In the genomic region with DNA sequence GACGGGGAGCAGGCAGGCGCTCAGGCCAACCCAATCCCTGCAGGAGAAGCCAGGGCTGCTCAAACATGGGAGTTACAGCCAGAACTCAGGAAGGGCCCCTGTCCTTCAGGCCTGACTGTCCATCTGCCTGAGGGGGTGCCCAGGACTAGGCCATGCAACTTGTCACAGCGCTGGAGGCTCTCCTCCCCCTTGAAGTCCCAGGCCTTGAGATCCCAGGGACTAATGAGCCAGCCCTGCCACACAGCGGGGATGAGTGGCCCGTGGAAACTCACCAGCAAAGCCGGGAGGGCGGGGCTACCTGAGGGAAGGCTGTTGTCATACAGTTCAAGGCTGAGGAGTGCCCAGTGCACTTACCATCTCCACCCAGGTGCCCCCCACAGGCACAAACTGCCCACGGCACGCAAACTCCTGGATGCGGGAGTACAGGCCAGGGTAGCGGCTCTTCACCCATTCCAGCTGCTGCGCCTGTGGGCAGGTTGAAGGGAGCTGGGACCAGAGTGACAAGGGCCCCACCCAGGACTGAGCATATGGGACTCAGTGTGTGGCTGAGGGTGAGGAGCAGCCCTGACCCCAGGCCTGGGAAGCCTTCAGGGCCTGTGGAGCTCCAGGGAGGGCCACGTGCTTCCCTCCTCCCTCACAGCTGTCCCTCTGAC, we compare ENCODE assay signal across 22 cellular contexts.
"Had no signal": no experiment of that assay in that cellular context is flagged by ENCODE, and none has a peak within 500 bp of the region (broad histone marks: within the 10 kb centered on the region; RNA-seq: fewer than 3 reads in every experiment).

No MANE protein-coding gene starts in this region.

- ATAC-seq: gastrocnemius medialis, lower lobe of right lung had no signal

- H3K9me3 Mint-ChIP-seq: nephron progenitor cell had no signal

- FAIRE-seq: astrocyte, endometrium had no signal

- H3K27ac ChIP-seq: breast epithelium, coronary artery, gastrocnemius medialis, lower lobe of right lung, thyroid gland, WERI-Rb-1 had no signal

- H3K4me3 Mint-ChIP-seq: nephron progenitor cell had no signal

- H3K4me1 Mint-ChIP-seq: nephron progenitor cell had no signal

- DNase-seq: activated CD4-positive, alpha-beta T cell treated with anti-CD3 and anti-CD28 coated beads for 1 hour; activated CD4-positive, alpha-beta T cell treated with anti-CD3 and anti-CD28 coated beads, Interleukin-2, amount 50 U/mL, for 4 hours; activated effector memory CD4-positive, alpha-beta T cell treated with anti-CD3 and anti-CD28 coated beads, Interleukin-2, amount 50 U/mL, for 16 hours; activated naive CD4-positive, alpha-beta T cell treated with anti-CD3 and anti-CD28 coated beads, Interleukin-2, amount 50 U/mL, for 16 hours; activated T-cell treated with anti-CD3 and anti-CD28 coated beads, Interleukin-2, amount 50 U/mL, for 48 hours; gastrocnemius medialis; left cardiac atrium; lower lobe of right lung; midbrain; nephron progenitor cell; occipital lobe; retina; stimulated activated CD4-positive, alpha-beta T cell treated with anti-CD3 and anti-CD28 coated beads, Interleukin-12 subunit alpha, Interleukin-12 subunit beta, amount 100 ng/mL, for 4 hours; stimulated activated CD4-positive, alpha-beta T cell treated with anti-CD3 and anti-CD28 coated beads, Interleukin-1b, Interleukin-23, amount 100 ng/mL, for 48 hours; stimulated activated CD8-positive, alpha-beta memory T cell treated with anti-CD3 and anti-CD28 coated beads, Interleukin-4, amount 100 ng/mL, for 48 hours; stimulated activated naive CD4-positive, alpha-beta T cell; thyroid gland; WERI-Rb-1 had no signal

- H3K4me1 ChIP-seq: breast epithelium had no signal

- H3K27ac Mint-ChIP-seq: nephron progenitor cell had no signal

- H3K27me3 ChIP-seq: breast epithelium, gastrocnemius medialis, thyroid gland had no signal

- H3K9me3 ChIP-seq: breast epithelium, gastrocnemius medialis, lower lobe of right lung, thyroid gland had no signal

- H3K4me3 ChIP-seq: breast epithelium, coronary artery, gastrocnemius medialis, lower lobe of right lung, thyroid gland had no signal
